12 cellular contexts compared by ENCODE assay signal in genomic region chr16:20971420-20971819, GRCh38.
DNase-seq lines count a peak whose midpoint lies in the region; ATAC-seq and TF ChIP-seq lines count a peak whose summit lies in the region.
"Had no signal": no experiment of that assay in that cellular context is flagged by ENCODE, and none has a peak within 500 bp of the region (broad histone marks: within the 10 kb centered on the region; RNA-seq: fewer than 3 reads in every experiment).

No MANE protein-coding gene starts in this region.

- no peaks in the 10 kb centered on the region for H3K27me3 ChIP-seq in PC-3 (ENCODE audit: low read length)
- no peaks in the 10 kb centered on the region for H3K27me3 ChIP-seq in esophagus squamous epithelium

- H3K4me1 ChIP-seq in PC-3 (ENCODE audit: insufficient read depth, low read length) (peaks cover 7% of the 10 kb centered on the region; the same call in 1 of the 2 replicates), esophagus squamous epithelium (peaks cover 0 to 12% (median 0%) of the 10 kb centered on the region in 3 donors)

- H2AFZ ChIP-seq in PC-3 (ENCODE audit: low read length), result no peak overlapping the region
- H2AFZ ChIP-seq: PC-9 had no signal

- POLR2A ChIA-PET in PC-3 (lab: Charles Lee; ENCODE audit: unreplicated experiment), result no interaction called here

- no peak for TF ChIP-seq POLR2A in esophagus squamous epithelium (IDR thresholded peaks at IDR 0.05)

- no peaks in the 10 kb centered on the region for H3F3A ChIP-seq in PC-3 (ENCODE audit: low read length, unreplicated experiment)

- no peaks in the 10 kb centered on the region for H3K9me3 ChIP-seq in PC-3 (ENCODE audit: low read length)
- H3K9me3 ChIP-seq in esophagus squamous epithelium, result no peaks in the 10 kb centered on the region

- H3K9me2 ChIP-seq in PC-3 (replicated peaks; ENCODE audit: low read length), result no peaks in the 10 kb centered on the region

- H3K27ac ChIP-seq in PC-3 (ENCODE audit: low read length) (no peak overlapping the region), esophagus squamous epithelium (peak overlapping the region in 3 of 4 donors; percentile 43 to 66 (median 53)), skin epidermis (peak overlapping the region in 11 of 21 experiments; percentile 14 to 64 (median 40))
- H3K27ac ChIP-seq: PC-9 had no signal

- H3K9ac ChIP-seq in PC-3 (ENCODE audit: low read length), result no peak overlapping the region

- H3K79me2 ChIP-seq in PC-3 (ENCODE audit: low read length), result no peaks in the 10 kb centered on the region

- no peaks in the 10 kb centered on the region for H3K36me3 ChIP-seq in PC-3 (ENCODE audit: low read depth, low read length)
- no peaks in the 10 kb centered on the region for H3K36me3 ChIP-seq in esophagus squamous epithelium

- intact Hi-C loops in PC-3 (cut with micrococcal nuclease), result no loop called here
- intact Hi-C loops in esophagus squamous epithelium (cut with DNase I), result no loop called here

- DNase-seq in GM12864 (ENCODE audit: low read depth), result peak; percentile 10
- peak; percentile 26 for DNase-seq in PC-3
- no peak for DNase-seq in esophagus squamous epithelium (lab: John Stamatoyannopoulos, UW)
- DNase-seq in AML-193 (lab: John Stamatoyannopoulos, UW), result no peak
- no peak for DNase-seq in activated CD8-positive, alpha-beta memory T cell treated with anti-CD3 and anti-CD28 coated beads, Interleukin-2, amount 50 U/mL, for 48 hours
- DNase-seq in cortex of kidney (lab: John Stamatoyannopoulos, UW), result no peak
- DNase-seq: HCEC 1CT, NCI-H1436 treated with DMSO at 0.1 percent for 48 hours, NCI-H2029 treated with DMSO at 0.1 percent for 48 hours, NCI-H82, PC-9 had no signal

- no peak for ATAC-seq in PC-3

- H4K20me1 ChIP-seq in PC-3 (ENCODE audit: low read length), result no peaks in the 10 kb centered on the region

- no peak for TF ChIP-seq CTCF in GM12864 (IDR thresholded peaks at IDR 0.05; ENCODE audit: low read depth, low read length, missing control alignments)
- no peak for TF ChIP-seq CTCF in PC-3 (conservative IDR thresholded peaks at IDR 0.05; ENCODE audit: low read depth, low read length)
- no peak for TF ChIP-seq CTCF in esophagus squamous epithelium (IDR thresholded peaks at IDR 0.05)

- no peak overlapping the region for H3K4me2 ChIP-seq in PC-3 (ENCODE audit: low read length)
- H3K4me2 ChIP-seq: PC-9 had no signal

- BruUV-seq in PC-3 (replicated peaks; lab: Mats Ljungman, UMichigan), result no TSS peak

- CTCF ChIA-PET in PC-3 (lab: Charles Lee), result no interaction called here

- H3K4me3 ChIP-seq in GM12864 (ENCODE audit: low read depth, low read length) (no peak overlapping the region), PC-3 (ENCODE audit: low read length) (no peak overlapping the region), esophagus squamous epithelium (no peak overlapping the region), skin epidermis (no peak overlapping the region)
- H3K4me3 ChIP-seq: PC-9 had no signal

- 49 to 54% methylated on average over 8 of the region's 8 CpGs for WGBS in esophagus squamous epithelium, 2 donors

Comparison
In these comparisons a context has a peak if more than half of its experiments do, and no peak if none do; other contexts are left out.
1. DNase-seq: peak in GM12864 (single experiment) and PC-3 (single experiment); none in esophagus squamous epithelium (single experiment), AML-193 (0 of 2), activated CD8-positive, alpha-beta memory T cell treated with anti-CD3 and anti-CD28 coated beads, Interleukin-2, amount 50 U/mL, for 48 hours (single experiment) and cortex of kidney (single experiment).